ENCODE assay signal across 12 cellular contexts in the genomic region with DNA sequence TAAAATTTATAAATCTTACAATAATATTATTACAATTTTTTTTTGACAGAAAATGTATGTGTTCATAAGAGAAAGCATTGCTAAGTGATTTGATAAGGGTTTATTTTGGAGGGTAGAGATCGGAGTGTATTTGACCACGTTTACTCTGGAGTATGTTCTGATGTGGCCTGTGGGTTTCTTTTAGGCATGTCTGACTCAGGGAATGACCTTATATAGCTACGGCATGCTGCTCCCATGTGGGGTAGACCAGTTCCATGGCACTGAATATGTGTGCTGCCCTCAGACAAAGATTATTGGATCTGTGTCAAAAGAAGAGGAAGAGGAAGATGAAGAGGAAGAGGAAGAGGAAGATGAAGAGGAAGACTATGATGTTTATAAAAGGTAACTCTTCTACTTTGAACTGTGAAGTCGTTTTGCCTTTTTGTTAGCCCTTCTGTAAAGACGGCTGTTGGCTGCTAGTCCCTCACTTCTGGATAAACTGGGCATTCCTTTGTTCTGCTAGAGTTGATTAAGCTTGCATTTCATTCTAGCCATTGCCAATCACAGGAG. TPM values are rescaled to one million over a fixed set of nuclear protein-coding genes. Genes with fewer than 3 reads are reported as not detected.
A peak's percentile ranks its signal among the peaks of the same experiment; 100 is the strongest.
DNase-seq lines count a peak whose midpoint lies in the region; ATAC-seq and TF ChIP-seq lines count a peak whose summit lies in the region.
"Had no signal": no experiment of that assay in that cellular context is flagged by ENCODE, and none has a peak within 500 bp of the region (broad histone marks: within the 10 kb centered on the region; RNA-seq: fewer than 3 reads in every experiment).

No MANE protein-coding gene starts in this region.

- peaks cover 16% of the 10 kb centered on the region for H3K36me3 ChIP-seq in Caco-2 (ENCODE audit: control insufficient read depth, insufficient read depth, low read length)
- no peaks in the 10 kb centered on the region for H3K36me3 ChIP-seq in breast epithelium

- H3K27me3 Mint-ChIP-seq in Caco-2 (ENCODE audit: insufficient read depth, unreplicated experiment) (no peaks in the 10 kb centered on the region), nephron progenitor cell (ENCODE audit: low read depth, poor library complexity) (no peaks in the 10 kb centered on the region), type B pancreatic cell (no peaks in the 10 kb centered on the region)

- H3K4me3 Mint-ChIP-seq in Caco-2 (ENCODE audit: unreplicated experiment) (no peak overlapping the region), nephron progenitor cell (no peak overlapping the region), type B pancreatic cell (no peak overlapping the region)

- H3K4me1 ChIP-seq in Caco-2 (peaks cover 39% of the 10 kb centered on the region), breast epithelium (peaks cover 4 to 9% of the 10 kb centered on the region in 2 donors)

- H3K27ac Mint-ChIP-seq in Caco-2 (ENCODE audit: unreplicated experiment) (no peak overlapping the region), nephron progenitor cell (peak overlapping the region; percentile 39), type B pancreatic cell (no peak overlapping the region)

- TF ChIP-seq POLR2A in breast epithelium (IDR thresholded peaks at IDR 0.05) = no peak

- peak overlapping the region; percentile 65 to 78 for H3K27ac ChIP-seq in breast epithelium

- TSS peak; percentile 47 for BruUV-seq in Caco-2 (replicated peaks; lab: Mats Ljungman, UMichigan)

- H3K9me3 ChIP-seq in Caco-2 = no peaks in the 10 kb centered on the region
- no peaks in the 10 kb centered on the region for H3K9me3 ChIP-seq in breast epithelium

- ATAC-seq in GM21576 (IDR thresholded peaks at IDR 0.05; ENCODE audit: unreplicated experiment) = no peak

- CTCF ChIA-PET in Caco-2 (lab: Charles Lee) = interaction anchor here (1.5 kb wide), 1 partner anchor 11 kb away, joined by 4 read pairs; no protein-coding TSS in a partner anchor

- no peak for TF ChIP-seq CTCF in Caco-2 (IDR thresholded peaks at IDR 0.05; ENCODE audit: insufficient read depth in 1 of 2, low read depth in 1 of 2, low read length in 1 of 2, severe bottlenecking in 1 of 2, unreplicated experiment in 1 of 2)
- TF ChIP-seq CTCF in breast epithelium (IDR thresholded peaks at IDR 0.05) = no peak
- no peak for TF ChIP-seq CTCF in nephron progenitor cell (IDR thresholded peaks at IDR 0.05)
- no peak for TF ChIP-seq CTCF in type B pancreatic cell (conservative IDR thresholded peaks at IDR 0.05)

- no peaks in the 10 kb centered on the region for H3K9me3 Mint-ChIP-seq in Caco-2 (ENCODE audit: unreplicated experiment)
- no peaks in the 10 kb centered on the region for H3K9me3 Mint-ChIP-seq in nephron progenitor cell
- no peaks in the 10 kb centered on the region for H3K9me3 Mint-ChIP-seq in type B pancreatic cell

- peaks cover 46% of the 10 kb centered on the region for H3K4me1 Mint-ChIP-seq in Caco-2 (ENCODE audit: low read depth, unreplicated experiment)
- peaks cover 15% of the 10 kb centered on the region for H3K4me1 Mint-ChIP-seq in nephron progenitor cell
- H3K4me1 Mint-ChIP-seq in type B pancreatic cell (ENCODE audit: unreplicated experiment) = peaks cover 10% of the 10 kb centered on the region

- POLR2A ChIA-PET in Caco-2 (lab: Charles Lee) = interaction anchor here (1.2 kb wide), 1 partner anchor 119 kb away, joined by 3 read pairs; the partner anchor contains the start of gene PRDM10

- intact Hi-C loops in Caco-2 (cut with micrococcal nuclease; ENCODE audit: unreplicated experiment) = no loop called here
- intact Hi-C loops in breast epithelium (cut with DNase I; ENCODE audit: low total_unique reads) = no loop called here

- no peak for DNase-seq in Caco-2
- peak; percentile 65 for DNase-seq in M059J (ENCODE audit: low read depth)
- DNase-seq in breast epithelium (ENCODE audit: low spot score in 2 of 2) = no peak
- DNase-seq in nephron progenitor cell = no peak
- DNase-seq in RPMI8226 = no peak
- DNase-seq in type B pancreatic cell (ENCODE audit: extremely low spot score, unreplicated experiment) = no peak
- DNase-seq in NCI-H2196 (lab: John Stamatoyannopoulos, UW; ENCODE audit: unreplicated experiment) = no peak
- DNase-seq: activated CD8-positive, alpha-beta memory T cell treated with anti-CD3 and anti-CD28 coated beads for 24 hours; effector memory CD4-positive, alpha-beta T cell; GF-D8; NCI-H1417 had no signal

- no peaks in the 10 kb centered on the region for H3K27me3 ChIP-seq in Caco-2 (replicated peaks; ENCODE audit: control insufficient read depth, insufficient read depth, low read length)
- no peaks in the 10 kb centered on the region for H3K27me3 ChIP-seq in breast epithelium

- no peak overlapping the region for H3K4me3 ChIP-seq in Caco-2 (ENCODE audit: low read depth, low read length)
- H3K4me3 ChIP-seq in breast epithelium = no peak overlapping the region

- H3K36me3 Mint-ChIP-seq in Caco-2 (ENCODE audit: insufficient read depth, unreplicated experiment) (peaks cover 100% of the 10 kb centered on the region), nephron progenitor cell (ENCODE audit: low read depth) (peaks cover 56% of the 10 kb centered on the region), type B pancreatic cell (peaks cover 43% of the 10 kb centered on the region)

RNA-seq across cellular contexts. Expression of gene ST14, which starts 38.1 kb away (rescaled TPM):
- 298 and 304 TPM in 2 replicates for total RNA-seq in Caco-2 (2022)
- total RNA-seq in M059J (2014; rRNA removed; shearing (Covaris generic)) = 0.30 and 0.44 TPM in 2 replicates
- 10 to 100 TPM in 2 of 3 donors, 1 to 10 TPM in 1; 9.9 to 89.0 (median 48.5) TPM for total RNA-seq in breast epithelium
- 71.7 and 170 TPM in 2 replicates for total RNA-seq in type B pancreatic cell (ENCODE audit: low replicate concordance)

RNA-seq across cellular contexts. Expression of gene APLP2, which starts 51.8 kb away (rescaled TPM):
- total RNA-seq in Caco-2 (2022) (1,761 and 2,076 TPM in 2 replicates), breast epithelium (100 to 1,000 TPM; 305 to 560 (median 418) TPM), type B pancreatic cell (ENCODE audit: low replicate concordance) (207 and 254 TPM in 2 replicates)
- 246 and 418 TPM in 2 replicates for total RNA-seq in M059J (2014; rRNA removed; shearing (Covaris generic))
